8 cellular contexts compared by ENCODE assay signal in the genomic region with DNA sequence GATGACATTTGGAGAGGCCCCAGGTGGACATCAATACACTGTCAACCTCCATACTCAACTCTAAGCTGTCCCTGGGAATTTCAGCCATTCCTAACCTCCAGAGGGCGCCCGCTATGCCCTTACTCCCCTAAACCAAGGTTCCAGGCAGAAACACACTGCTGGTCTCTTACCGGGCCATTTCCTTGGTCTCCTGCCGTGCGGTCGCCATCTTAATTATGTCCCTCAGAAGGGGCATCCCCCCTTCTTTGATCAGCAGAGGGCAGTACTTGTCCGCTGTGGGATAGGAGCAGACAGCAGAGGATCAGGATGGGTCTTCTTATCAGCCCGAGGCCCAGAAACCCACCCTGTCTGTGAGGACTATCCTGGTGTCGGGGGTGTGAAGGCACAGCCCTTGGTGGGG. TPM values are rescaled to one million over a fixed set of nuclear protein-coding genes. Genes with fewer than 3 reads are reported as not detected.
DNase-seq lines count a peak whose midpoint lies in the region; ATAC-seq and TF ChIP-seq lines count a peak whose summit lies in the region.

No MANE protein-coding gene starts in this region.

- peak; percentile 90 for ATAC-seq in left lobe of liver
- no peak for ATAC-seq in HG03571 (IDR thresholded peaks at IDR 0.05; ENCODE audit: unreplicated experiment)

- no peaks in the 10 kb centered on the region for H3K4me1 ChIP-seq in testis

- H3K36me3 ChIP-seq in testis (ENCODE audit: low read depth, missing control alignments) = no peaks in the 10 kb centered on the region

- no peaks in the 10 kb centered on the region for H3K27me3 ChIP-seq in testis

- peak; percentile 41 for TF ChIP-seq RAD21 in Ishikawa (IDR thresholded peaks at IDR 0.05; ENCODE audit: low read depth)

- no peak for TF ChIP-seq EP300 in Ishikawa (IDR thresholded peaks at IDR 0.05; ENCODE audit: borderline replicate concordance)

- 46 to 52% methylated on average over 7 to 9 of the region's 9 CpGs for WGBS in testis, 2 donors

- peak; percentile 80 for TF ChIP-seq CTCF in choroid plexus epithelial cell (conservative IDR thresholded peaks at IDR 0.05; ENCODE audit: low read depth, low read length)
- TF ChIP-seq CTCF in testis (IDR thresholded peaks at IDR 0.05) = peak in 2 of 3 experiments; percentile 29 to 60

- DNase-seq in DMS53 treated with DMSO at 0.1 percent for 48 hours (lab: John Stamatoyannopoulos, UW; ENCODE audit: unreplicated experiment) (peak; percentile 88), OCI-M1 (lab: John Stamatoyannopoulos, UW) (peak; percentile 95), choroid plexus epithelial cell (ENCODE audit: low read depth) (peak; percentile 90), left lobe of liver (ENCODE audit: low spot score) (peak; percentile 69), testis (peak; percentile 87)
- no peak for DNase-seq in activated CD8-positive, alpha-beta memory T cell treated with anti-CD3 and anti-CD28 coated beads for 24 hours

- intact Hi-C loops in testis (cut with DNase I; ENCODE audit: low total_unique reads) = no loop called here

- H3K4me3 ChIP-seq in choroid plexus epithelial cell (ENCODE audit: low read depth, low read length) = peak overlapping the region; percentile 34
- no peak overlapping the region for H3K4me3 ChIP-seq in testis

- no peaks in the 10 kb centered on the region for H3K9me3 ChIP-seq in testis

- H3K27ac ChIP-seq in testis = no peak overlapping the region

- TF ChIP-seq POLR2A in testis (IDR thresholded peaks at IDR 0.05) = no peak

TF ChIP-seq in Ishikawa, 13 proteins besides CTCF, POLR2A, EP300 and RAD21:
- TF ChIP-seq YY1 (IDR thresholded peaks at IDR 0.05; ENCODE audit: low read depth) (peak; percentile 80), MAX (IDR thresholded peaks at IDR 0.05) (no peak)

RNA-seq across cellular contexts. Expression of gene ZDHHC12, which starts 9.3 kb away (rescaled TPM):
- 22.9 TPM for total RNA-seq in left lobe of liver
- total RNA-seq in testis = 10 to 100 TPM; 36.4 to 57.5 TPM
- 39.3 TPM for polyA plus RNA-seq in testis (ENCODE audit: insufficient read depth, low read depth, low replicate concordance)

RNA-seq across cellular contexts. Expression of gene PKN3, which starts 31.0 kb away (rescaled TPM):
- 7.6 TPM for total RNA-seq in left lobe of liver
- total RNA-seq in testis = 1 to 10 TPM; 3.6 to 7.2 TPM
- 4.2 TPM for polyA plus RNA-seq in testis (ENCODE audit: insufficient read depth, low read depth, low replicate concordance)

RNA-seq across cellular contexts. Expression of gene ZER1, which starts 38.5 kb away (rescaled TPM):
- total RNA-seq in left lobe of liver = 15.6 TPM
- total RNA-seq in testis = 100 to 1,000 TPM in 1 of 2 donors, 10 to 100 TPM in 1; 96.8 to 112 TPM
- polyA plus RNA-seq in testis (ENCODE audit: insufficient read depth, low read depth, low replicate concordance) = 118 TPM

RNA-seq across cellular contexts. Expression of gene SET, which starts 44.2 kb away (rescaled TPM):
- total RNA-seq in left lobe of liver (69.3 TPM), testis (100 to 1,000 TPM; 113 to 142 TPM)
- polyA plus RNA-seq in testis (ENCODE audit: insufficient read depth, low read depth, low replicate concordance) = 159 TPM

RNA-seq across cellular contexts. Expression of gene TBC1D13, which starts 53.8 kb away (rescaled TPM):
- total RNA-seq in left lobe of liver = 14.1 TPM
- 10 to 100 TPM; 14.3 to 15.7 TPM for total RNA-seq in testis
- 15.5 TPM for polyA plus RNA-seq in testis (ENCODE audit: insufficient read depth, low read depth, low replicate concordance)
